In genomic region chr17:56838687-56839086, GRCh38 we compare ENCODE assay signal across 17 cellular contexts.
"Had no signal": no experiment of that assay in that cellular context is flagged by ENCODE, and none has a peak within 500 bp of the region (broad histone marks: within the 10 kb centered on the region; RNA-seq: fewer than 3 reads in every experiment).

No MANE protein-coding gene starts in this region.

- DNase-seq: activated CD4-positive, alpha-beta T cell treated with anti-CD3 and anti-CD28 coated beads, Interleukin-2, amount 50 U/mL, for 1 hour; adrenal gland; dorsolateral prefrontal cortex; hypothalamus; kidney; mesendoderm; occipital lobe; stimulated activated CD4-positive, alpha-beta T cell treated with anti-CD3 and anti-CD28 coated beads, Interleukin-2, amount 100 ng/mL, for 48 hours; substantia nigra; uterus had no signal

- H3K9me3 Mint-ChIP-seq: nephron; stimulated activated memory B cell treated with anti-CD40 and anti-IgM and Interleukin-4, amounts not matched to agents 10 μg/mL and 1 μg/mL and 100 μg/mL, for 72 hours had no signal

- H3K4me3 Mint-ChIP-seq: nephron; stimulated activated memory B cell treated with anti-CD40 and anti-IgM and Interleukin-4, amounts not matched to agents 10 μg/mL and 1 μg/mL and 100 μg/mL, for 72 hours had no signal

- H3K36me3 ChIP-seq: adrenal gland, cardiac muscle cell, uterus had no signal

- H3K27ac Mint-ChIP-seq: nephron; stimulated activated memory B cell treated with anti-CD40 and anti-IgM and Interleukin-4, amounts not matched to agents 10 μg/mL and 1 μg/mL and 100 μg/mL, for 72 hours had no signal

- H3K27ac ChIP-seq: adrenal gland, cardiac muscle cell, dorsolateral prefrontal cortex, tibial nerve had no signal

- FAIRE-seq: kidney, TTC549 had no signal

- H3K9me3 ChIP-seq: adrenal gland, tibial nerve, uterus had no signal

- H3K4me1 ChIP-seq: uterus had no signal

- ATAC-seq: activated CD4-positive, CD25-positive, alpha-beta regulatory T cell treated with anti-CD3 and anti-CD28 coated beads, Interleukin-2, amount 50 U/mL, for 24 hours; esophagus mucosa; stimulated activated memory B cell treated with anti-CD40 and anti-IgM and Interleukin-4, amounts not matched to agents 10 μg/mL and 1 μg/mL and 100 μg/mL, for 72 hours had no signal

- H3K4me3 ChIP-seq: adrenal gland, cardiac muscle cell, tibial nerve, uterus had no signal

- H3K27me3 Mint-ChIP-seq: stimulated activated memory B cell treated with anti-CD40 and anti-IgM and Interleukin-4, amounts not matched to agents 10 μg/mL and 1 μg/mL and 100 μg/mL, for 72 hours had no signal
